ENCODE assay signal across 8 cellular contexts in genomic region chr11:65615229-65615949, GRCh38. TPM values are rescaled to one million over a fixed set of nuclear protein-coding genes. Genes with fewer than 3 reads are reported as not detected.
DNase-seq lines count a peak whose midpoint lies in the region; ATAC-seq, FAIRE-seq and TF ChIP-seq lines count a peak whose summit lies in the region.

PCNX3 (plus strand) TSS chr11:65615776; CDS start chr11:65616312, 536 bp downstream.

- peak; percentile 83 for ATAC-seq in GM21381 (IDR thresholded peaks at IDR 0.05; ENCODE audit: unreplicated experiment)
- peak; percentile 86 for ATAC-seq in activated CD8-positive, alpha-beta memory T cell treated with anti-CD3 and anti-CD28 coated beads, Interleukin-2, amount 10 ng/mL, durations not matched to agents 7 days and 5 days
- peak; percentile 82 for ATAC-seq in memory B cell (ENCODE audit: low read depth)

- no peak for TF ChIP-seq CTCF in H1 (IDR thresholded peaks at IDR 0.05; ENCODE audit: control extremely low read depth in 1 of 3, insufficient read depth in 1 of 3, low read depth in 1 of 3, low read length in 3 of 3)

- peak; percentile 99 for FAIRE-seq in H1 (lab: Jason Lieb, UNC)

- peak; percentile 100 for DNase-seq in COLO829 (ENCODE audit: low spot score)
- DNase-seq in HUDEP-2 (lab: John Stamatoyannopoulos, UW; ENCODE audit: unreplicated experiment in 76 of 76) = peak in 75 of 76 experiments; percentile 92 to 100 (median 100)
- peak; percentile 100 for DNase-seq in NT2/D1 (ENCODE audit: low read depth, low spot score)
- peak; percentile 100 for DNase-seq in activated CD8-positive, alpha-beta memory T cell treated with anti-CD3 and anti-CD28 coated beads, Interleukin-2, amount 10 ng/mL, durations not matched to agents 7 days and 5 days
- peak; percentile 98 to 100 for DNase-seq in H1 (ENCODE audit: low read depth in 1 of 2, low spot score in 2 of 2)
- DNase-seq in memory B cell (ENCODE audit: low spot score in 2 of 2) = peak; percentile 95 to 99
- DNase-seq in stimulated activated CD8-positive, alpha-beta memory T cell treated with anti-CD3 and anti-CD28 coated beads, Interleukin-12 subunit alpha, Interleukin-12 subunit beta, amount 100 ng/mL, for 24 hours (ENCODE audit: extremely low read depth) = peak; percentile 99

- peaks cover 44% of the 10 kb centered on the region for H3K4me1 Mint-ChIP-seq in activated CD8-positive, alpha-beta memory T cell treated with anti-CD3 and anti-CD28 coated beads, Interleukin-2, amount 10 ng/mL, durations not matched to agents 7 days and 5 days
- peaks cover 33% of the 10 kb centered on the region for H3K4me1 Mint-ChIP-seq in memory B cell

- H3K27ac Mint-ChIP-seq in activated CD8-positive, alpha-beta memory T cell treated with anti-CD3 and anti-CD28 coated beads, Interleukin-2, amount 10 ng/mL, durations not matched to agents 7 days and 5 days = peak within 1 kb of the TSS; percentile 96
- H3K27ac Mint-ChIP-seq in memory B cell = peak within 1 kb of the TSS; percentile 88

- peak within 1 kb of the TSS; percentile 59 for H4K91ac ChIP-seq in H1 (replicated peaks; ENCODE audit: insufficient read length, low read length)

- peaks cover 33% of the 10 kb centered on the region for H3K79me1 ChIP-seq in H1 (ENCODE audit: low read depth, low read length)

- peak within 1 kb of the TSS; percentile 64 for H3K4ac ChIP-seq in H1 (replicated peaks; ENCODE audit: insufficient read length, low read depth, low read length)

- H3K4me1 ChIP-seq in NT2/D1 (ENCODE audit: insufficient read depth, insufficient read length) (peaks cover 39% of the 10 kb centered on the region), H1 (replicated peaks in 1 of 4; ENCODE audit: control insufficient read depth in 3 of 4, insufficient read depth in 4 of 4, low read length in 3 of 4) (peaks cover 0 to 21% (median 11%) of the 10 kb centered on the region in 4 experiments; a peak in 5 of 7 replicates)

- peak within 1 kb of the TSS; percentile 45 for H4K5ac ChIP-seq in H1 (ENCODE audit: insufficient read length, low read depth, low read length)

- H3K27me3 Mint-ChIP-seq in activated CD8-positive, alpha-beta memory T cell treated with anti-CD3 and anti-CD28 coated beads, Interleukin-2, amount 10 ng/mL, durations not matched to agents 7 days and 5 days = no peaks in the 10 kb centered on the region
- H3K27me3 Mint-ChIP-seq in memory B cell = no peaks in the 10 kb centered on the region

- H3K14ac ChIP-seq in H1 (ENCODE audit: insufficient read length) = no peak within 1 kb of the TSS

- peak within 1 kb of the TSS; percentile 85 for H3K4me3 Mint-ChIP-seq in activated CD8-positive, alpha-beta memory T cell treated with anti-CD3 and anti-CD28 coated beads, Interleukin-2, amount 10 ng/mL, durations not matched to agents 7 days and 5 days
- H3K4me3 Mint-ChIP-seq in memory B cell = peak within 1 kb of the TSS; percentile 97

- TF ChIP-seq POLR2A in H1 (IDR thresholded peaks at IDR 0.05; ENCODE audit: control extremely low read depth in 1 of 2, low read depth in 2 of 2, low read length in 2 of 2) = 0 out of 3 replicates have a peak, but pooled peaks of 1 of the 2 experiments have one; percentile 49

- H3K23me2 ChIP-seq in H1 (ENCODE audit: low read depth, low read length) = peaks cover 16% of the 10 kb centered on the region

- H3K9me3 ChIP-seq in NT2/D1 (ENCODE audit: insufficient read depth, low read length) (no peaks in the 10 kb centered on the region), H1 (ENCODE audit: insufficient read depth in 2 of 2, low read depth in 1 of 2, low read length in 1 of 2) (no peaks in the 10 kb centered on the region)

- H2BK5ac ChIP-seq in H1 (ENCODE audit: low read depth, low read length) = peak within 1 kb of the TSS; percentile 86

- H3K4me3 ChIP-seq in NT2/D1 (ENCODE audit: insufficient read length, low read depth) (peak within 1 kb of the TSS; percentile 94), H1 (ENCODE audit: extremely low read depth in 1 of 4, insufficient read depth in 2 of 4, low read depth in 3 of 4, low read length in 4 of 4) (peak within 1 kb of the TSS; percentile 63 to 88 (median 86))

- TF ChIP-seq EP300 in H1 (IDR thresholded peaks at IDR 0.05; ENCODE audit: borderline replicate concordance in 1 of 2, low read depth in 2 of 2, low read length in 2 of 2) = peak in 1 of 2 experiments; percentile 46; a peak in 1 of 3 replicates

- no peaks in the 10 kb centered on the region for H3K9me3 Mint-ChIP-seq in activated CD8-positive, alpha-beta memory T cell treated with anti-CD3 and anti-CD28 coated beads, Interleukin-2, amount 10 ng/mL, durations not matched to agents 7 days and 5 days (ENCODE audit: low read depth)
- H3K9me3 Mint-ChIP-seq in memory B cell = no peaks in the 10 kb centered on the region

- H3K18ac ChIP-seq in H1 (ENCODE audit: extremely low read depth, low read length) = peak within 1 kb of the TSS; percentile 88; the same call in 1 of the 2 replicates

- no peaks in the 10 kb centered on the region for H3K27me3 ChIP-seq in NT2/D1 (ENCODE audit: insufficient read depth, insufficient read length)
- H3K27me3 ChIP-seq in H1 (replicated peaks in 1 of 4; ENCODE audit: control insufficient read depth in 3 of 4, extremely low read depth in 1 of 4, insufficient read depth in 3 of 4, low read length in 3 of 4) = no peaks in the 10 kb centered on the region

- peaks cover 70% of the 10 kb centered on the region for H3K36me3 ChIP-seq in NT2/D1 (ENCODE audit: insufficient read depth, insufficient read length, low read length)
- H3K36me3 ChIP-seq in H1 (ENCODE audit: control insufficient read depth in 2 of 4, insufficient read depth in 4 of 4, low read length in 3 of 4) = peaks cover 3 to 26% (median 17%) of the 10 kb centered on the region in 4 experiments; a peak in 6 of 8 replicates

- H2BK20ac ChIP-seq in H1 (ENCODE audit: low read length) = no peak within 1 kb of the TSS

- no peak within 1 kb of the TSS; the same call in 1 of the 2 replicates for H2AK5ac ChIP-seq in H1 (ENCODE audit: low read depth, low read length)

- H3K23ac ChIP-seq in H1 (ENCODE audit: insufficient read length) = no peak within 1 kb of the TSS

- H4K8ac ChIP-seq in H1 (ENCODE audit: extremely low read depth, insufficient read depth, low read length) = peak within 1 kb of the TSS; percentile 68

- H3K36me3 Mint-ChIP-seq in activated CD8-positive, alpha-beta memory T cell treated with anti-CD3 and anti-CD28 coated beads, Interleukin-2, amount 10 ng/mL, durations not matched to agents 7 days and 5 days = peaks cover 22% of the 10 kb centered on the region
- H3K36me3 Mint-ChIP-seq in memory B cell = peaks cover 11% of the 10 kb centered on the region

- no peak within 1 kb of the TSS for H2BK12ac ChIP-seq in H1 (ENCODE audit: low read depth, low read length)

- 1% methylated on average over 53 of the region's 55 CpGs; no CpG with 5 or more reads in 1 of the 2 experiments for WGBS in H1 (ENCODE audit: extremely low coverage in 1 of 2, insufficient coverage in 1 of 2, insufficient read length in 1 of 2, insufficient replicate concordance in 2 of 2, low coverage in 1 of 2, low lambda C conversion rate in 2 of 2, missing lambda C conversion rate in 1 of 2), 2 experiments

- H3K4me2 ChIP-seq in H1 (ENCODE audit: insufficient read depth in 1 of 2, low read depth in 2 of 2, low read length in 2 of 2) = peak within 1 kb of the TSS; percentile 87 to 98

- H3K27ac ChIP-seq in H1 (ENCODE audit: low read depth, low read length) = peak within 1 kb of the TSS; percentile 43; the same call in 1 of the 2 replicates

- peaks cover 8 to 31% of the 10 kb centered on the region in 2 experiments for H4K20me1 ChIP-seq in H1 (replicated peaks in 1 of 2; ENCODE audit: control insufficient read depth in 1 of 2, insufficient read depth in 2 of 2, low read length in 2 of 2)

- H3K79me2 ChIP-seq in H1 (ENCODE audit: control insufficient read depth in 1 of 2, insufficient read depth in 2 of 2, low read length in 2 of 2) = peaks cover 11 to 27% of the 10 kb centered on the region in 2 experiments

- H2BK120ac ChIP-seq in H1 (replicated peaks; ENCODE audit: low read depth, low read length) = no peak within 1 kb of the TSS

- TF ChIP-seq RAD21 in H1 (IDR thresholded peaks at IDR 0.05 in 1 of 2, conservative IDR thresholded peaks at IDR 0.05 in 1 of 2; ENCODE audit: low read depth in 2 of 2, low read length in 2 of 2) = no peak

- no peak within 1 kb of the TSS for H2AFZ ChIP-seq in H1 (ENCODE audit: low read length)

- POLR2A ChIA-PET in H1 (lab: Charles Lee; ENCODE audit: partially characterized antibody) = interaction anchor here (0.6 to 4.4 kb wide), 21 partner anchors 8 to 243 kb away, joined by 3 to 41 read pairs (median 4); partner anchors contain the start of genes KCNK7, MALAT1, RELA and SIPA1

- peak within 1 kb of the TSS; percentile 98 for H3K9ac ChIP-seq in NT2/D1 (ENCODE audit: insufficient read length, low read depth)
- H3K9ac ChIP-seq in H1 (replicated peaks in 1 of 4; ENCODE audit: extremely low read depth in 1 of 4, low read depth in 3 of 4, low read length in 3 of 4) = peak within 1 kb of the TSS; percentile 70 to 86 (median 77)

- CTCF ChIA-PET in activated CD8-positive, alpha-beta memory T cell treated with anti-CD3 and anti-CD28 coated beads, Interleukin-2, amount 10 ng/mL, durations not matched to agents 7 days and 5 days (lab: Charles Lee) = interaction anchor here (0.6 to 4.3 kb wide), 24 partner anchors 11 to 504 kb away, joined by 3 to 34 read pairs (median 4); partner anchors contain the start of genes EHBP1L1, FAM89B, KAT5 and MUS81
- CTCF ChIA-PET in H1 (lab: Charles Lee; ENCODE audit: partially characterized antibody) = interaction anchor here (0.7 to 3.8 kb wide), 12 partner anchors 11 to 245 kb away, joined by 3 to 30 read pairs (median 3); partner anchors contain the start of genes MUS81 and SIPA1

- peak within 1 kb of the TSS; percentile 16; the same call in 1 of the 2 replicates for H2BK15ac ChIP-seq in H1 (ENCODE audit: low read length)

- H3K56ac ChIP-seq in H1 (replicated peaks; ENCODE audit: insufficient read length, low read depth, low read length) = peak within 1 kb of the TSS; percentile 92

TF ChIP-seq in H1, 55 proteins besides CTCF, POLR2A, EP300 and RAD21 (continues in another document):
- TF ChIP-seq TAF1 (IDR thresholded peaks at IDR 0.05; ENCODE audit: low read depth, low read length) (peak; percentile 11; the same call in 1 of the 2 replicates), GABPA (IDR thresholded peaks at IDR 0.05; ENCODE audit: borderline replicate concordance, insufficient read depth, low read length) (peak; percentile 93; the same call in 1 of the 2 replicates)

RNA-seq across cellular contexts. Expression of gene PCNX3, which starts in this region (rescaled TPM):
- 10 to 100 TPM; 54.9 to 57.1 TPM for total RNA-seq in activated CD8-positive, alpha-beta memory T cell treated with anti-CD3 and anti-CD28 coated beads, Interleukin-2, amount 10 ng/mL, durations not matched to agents 7 days and 5 days
- total RNA-seq in H1 (2021; fragmentation: NEBNext Ultra II Directional; extraction: Animal tissue kit (Norgen Biotek cat#: 25700)) = 38.8 and 39.4 TPM in 2 replicates
- 27.2 and 45.1 TPM in 2 replicates for polyA plus RNA-seq in H1 (2011; rRNA removed)
- 17.7 TPM for polyA plus RNA-seq in H1 (2011; cell fraction: cytosol; rRNA removed)
- 108 TPM for polyA plus RNA-seq in H1 (2011; cell fraction: nucleus; rRNA removed)
- polyA plus RNA-seq in H1 (2012, experiment 1 of 2) = 19.0 to 39.6 TPM (median 33.1 TPM) in 4 replicates
- polyA plus RNA-seq in H1 (2012, experiment 2 of 2) = 28.8 TPM
- 26.5 TPM for polyA plus RNA-seq in H1 (2013, experiment 1 of 2)
- polyA plus RNA-seq in H1 (2013, experiment 2 of 2) = 26.0 TPM
- polyA minus RNA-seq in H1 (2011; rRNA and poly(A)+ RNA removed) = 26.2 and 30.5 TPM in 2 replicates
- 34.0 TPM for polyA minus RNA-seq in H1 (2011; cell fraction: cytosol; rRNA and poly(A)+ RNA removed)
- 46.0 TPM for polyA minus RNA-seq in H1 (2011; cell fraction: nucleus; rRNA and poly(A)+ RNA removed)

Comparison
In these comparisons a context has a peak if more than half of its experiments do, and no peak if none do; other contexts are left out.
1. Peak in every context shown above with its lines: DNase-seq, ATAC-seq, H3K4me3 ChIP-seq and H3K27ac ChIP-seq.